In the genomic region with DNA sequence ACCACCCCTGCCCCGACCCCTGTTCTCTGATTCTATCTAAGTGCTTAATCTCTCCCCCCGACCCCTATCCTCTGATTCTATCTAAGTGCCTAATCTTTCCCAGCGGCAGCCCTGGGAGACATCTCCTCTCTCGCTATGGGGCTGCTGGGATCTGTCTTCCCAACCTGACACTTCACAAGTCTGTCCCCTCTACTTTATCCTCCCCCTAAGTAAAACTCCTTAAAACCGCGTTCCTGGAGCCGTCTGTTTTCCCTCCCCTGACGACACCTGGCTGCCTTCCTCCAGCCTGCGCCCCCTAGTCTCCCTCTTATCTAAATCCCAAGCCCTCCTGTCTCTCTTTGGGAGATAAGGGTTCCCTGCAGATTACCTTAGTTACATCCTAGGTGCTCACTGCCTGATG, we compare ENCODE assay signal across 11 cellular contexts. TPM values are rescaled to one million over a fixed set of nuclear protein-coding genes. Genes with fewer than 3 reads are reported as not detected.
A peak's percentile ranks its signal among the peaks of the same experiment; 100 is the strongest.
DNase-seq lines count a peak whose midpoint lies in the region; ATAC-seq and TF ChIP-seq lines count a peak whose summit lies in the region.
"Had no signal": no experiment of that assay in that cellular context is flagged by ENCODE, and none has a peak within 500 bp of the region (broad histone marks: within the 10 kb centered on the region; RNA-seq: fewer than 3 reads in every experiment).

No MANE protein-coding gene starts in this region.

- H3K9ac ChIP-seq in BLaER1, result no peak overlapping the region
- no peak overlapping the region for H3K9ac ChIP-seq in mesendoderm (ENCODE audit: low read length)

- H4K8ac ChIP-seq in mesendoderm (ENCODE audit: low read depth, low read length), result no peak overlapping the region

- no peak for ATAC-seq in HG03521 (IDR thresholded peaks at IDR 0.05; ENCODE audit: unreplicated experiment)
- no peak for ATAC-seq in HG03378 (IDR thresholded peaks at IDR 0.05; ENCODE audit: unreplicated experiment)
- ATAC-seq in stimulated activated memory B cell treated with anti-CD40 and anti-IgM and Interleukin-4, amounts not matched to agents 10 μg/mL and 1 μg/mL and 100 μg/mL, for 72 hours, result no peak

- WGBS in mesendoderm (ENCODE audit: extremely low coverage, insufficient coverage, low lambda C conversion rate), result no CpG with 5 or more reads among the region's 9 CpGs

- peak overlapping the region; percentile 1 for H3K23ac ChIP-seq in mesendoderm (ENCODE audit: low read length)

- no peak overlapping the region for H2BK15ac ChIP-seq in mesendoderm (replicated peaks; ENCODE audit: low read depth)

- H2BK120ac ChIP-seq in mesendoderm (ENCODE audit: low read depth, low read length), result no peak overlapping the region

- no peaks in the 10 kb centered on the region for H3K36me3 Mint-ChIP-seq in HFFc6 (ENCODE audit: low read depth)
- H3K36me3 Mint-ChIP-seq in stimulated activated memory B cell treated with anti-CD40 and anti-IgM and Interleukin-4, amounts not matched to agents 10 μg/mL and 1 μg/mL and 100 μg/mL, for 72 hours, result no peaks in the 10 kb centered on the region
- H3K36me3 Mint-ChIP-seq: CD14-positive monocyte had no signal

- no peaks in the 10 kb centered on the region for H4K20me1 ChIP-seq in BLaER1

- DNase-seq in HFFc6, result no peak
- peak; percentile 51 for DNase-seq in amniotic epithelial cell (ENCODE audit: low read depth)
- peak; percentile 84 for DNase-seq in mesendoderm
- DNase-seq: DMS 273 treated with DMSO at 0.1 percent for 48 hours, NCI-H187 treated with DMSO at 0.1 percent for 48 hours, SHP77 treated with DMSO at 0.1 percent for 48 hours had no signal

- no peak overlapping the region for H3K4ac ChIP-seq in mesendoderm (ENCODE audit: low read depth, low read length)

- H3K4me1 Mint-ChIP-seq in HFFc6 (ENCODE audit: low read depth), result peaks cover 50% of the 10 kb centered on the region
- H3K4me1 Mint-ChIP-seq in stimulated activated memory B cell treated with anti-CD40 and anti-IgM and Interleukin-4, amounts not matched to agents 10 μg/mL and 1 μg/mL and 100 μg/mL, for 72 hours, result no peaks in the 10 kb centered on the region

- H3K4me1 ChIP-seq in BLaER1, result peaks cover 22% of the 10 kb centered on the region
- H3K4me1 ChIP-seq in mesendoderm (ENCODE audit: control insufficient read depth, low read depth, low read length), result peaks cover 9% of the 10 kb centered on the region

- H4K5ac ChIP-seq in mesendoderm (ENCODE audit: low read length), result no peak overlapping the region

- no peaks in the 10 kb centered on the region for H3K36me3 ChIP-seq in BLaER1
- no peaks in the 10 kb centered on the region for H3K36me3 ChIP-seq in mesendoderm (ENCODE audit: control insufficient read depth, insufficient read depth, low read length)

- H3K18ac ChIP-seq in mesendoderm (ENCODE audit: low read length), result no peak overlapping the region

- peaks cover 4% of the 10 kb centered on the region for H3K27me3 Mint-ChIP-seq in HFFc6 (ENCODE audit: insufficient read depth)
- peaks cover 30% of the 10 kb centered on the region for H3K27me3 Mint-ChIP-seq in stimulated activated memory B cell treated with anti-CD40 and anti-IgM and Interleukin-4, amounts not matched to agents 10 μg/mL and 1 μg/mL and 100 μg/mL, for 72 hours

- no peak overlapping the region for H2BK5ac ChIP-seq in mesendoderm (ENCODE audit: low read length)

- H3K79me1 ChIP-seq in mesendoderm (ENCODE audit: low read length), result no peaks in the 10 kb centered on the region

- no peaks in the 10 kb centered on the region for H3K79me2 ChIP-seq in mesendoderm (ENCODE audit: control insufficient read depth, insufficient read depth, low read length)

- H2AK5ac ChIP-seq in mesendoderm (ENCODE audit: low read length), result no peak overlapping the region

- TF ChIP-seq CTCF in HFFc6 (IDR thresholded peaks at IDR 0.05), result no peak

- no peak overlapping the region for H3K27ac ChIP-seq in BLaER1
- no peak overlapping the region for H3K27ac ChIP-seq in mesendoderm (ENCODE audit: low read depth, low read length)

- no peaks in the 10 kb centered on the region for H3K9me3 Mint-ChIP-seq in HFFc6
- no peaks in the 10 kb centered on the region for H3K9me3 Mint-ChIP-seq in stimulated activated memory B cell treated with anti-CD40 and anti-IgM and Interleukin-4, amounts not matched to agents 10 μg/mL and 1 μg/mL and 100 μg/mL, for 72 hours

- H3K27me3 ChIP-seq in BLaER1, result no peaks in the 10 kb centered on the region
- no peaks in the 10 kb centered on the region for H3K27me3 ChIP-seq in mesendoderm (ENCODE audit: insufficient read depth, low read length, poor library complexity)

- 0 out of 2 replicates have a peak overlapping the region, but pooled peaks have one; percentile 36 for H3K27ac Mint-ChIP-seq in HFFc6
- no peak overlapping the region for H3K27ac Mint-ChIP-seq in stimulated activated memory B cell treated with anti-CD40 and anti-IgM and Interleukin-4, amounts not matched to agents 10 μg/mL and 1 μg/mL and 100 μg/mL, for 72 hours

- H3K4me3 Mint-ChIP-seq in HFFc6, result no peak overlapping the region
- no peak overlapping the region for H3K4me3 Mint-ChIP-seq in stimulated activated memory B cell treated with anti-CD40 and anti-IgM and Interleukin-4, amounts not matched to agents 10 μg/mL and 1 μg/mL and 100 μg/mL, for 72 hours

- no peaks in the 10 kb centered on the region for H3K9me3 ChIP-seq in BLaER1

- H3K4me2 ChIP-seq in BLaER1, result peak overlapping the region; percentile 40; the same call in 1 of the 2 replicates
- H3K4me2 ChIP-seq in mesendoderm (ENCODE audit: low read length), result no peak overlapping the region

- H3K56ac ChIP-seq in mesendoderm (ENCODE audit: low read length), result no peak overlapping the region

- H3K4me3 ChIP-seq in BLaER1 (no peak overlapping the region), mesendoderm (ENCODE audit: low read length) (no peak overlapping the region)

RNA-seq across cellular contexts. Expression of gene EPHB2, which starts 30.5 kb away (rescaled TPM):
- 10 to 100 TPM; 13.1 to 36.4 (median 30.9) TPM for total RNA-seq in HFFc6 (2021; fragmentation: NEBNext Ultra II Directional; extraction: Animal tissue kit (Norgen Biotek cat#: 25700))
- polyA plus RNA-seq in mesendoderm (2013, experiment 1 of 2), result 5.6 TPM
- polyA plus RNA-seq in mesendoderm (2013, experiment 2 of 2), result 6.2 TPM
